Comparison of ENCODE assay signal across 17 cellular contexts in the genomic region with DNA sequence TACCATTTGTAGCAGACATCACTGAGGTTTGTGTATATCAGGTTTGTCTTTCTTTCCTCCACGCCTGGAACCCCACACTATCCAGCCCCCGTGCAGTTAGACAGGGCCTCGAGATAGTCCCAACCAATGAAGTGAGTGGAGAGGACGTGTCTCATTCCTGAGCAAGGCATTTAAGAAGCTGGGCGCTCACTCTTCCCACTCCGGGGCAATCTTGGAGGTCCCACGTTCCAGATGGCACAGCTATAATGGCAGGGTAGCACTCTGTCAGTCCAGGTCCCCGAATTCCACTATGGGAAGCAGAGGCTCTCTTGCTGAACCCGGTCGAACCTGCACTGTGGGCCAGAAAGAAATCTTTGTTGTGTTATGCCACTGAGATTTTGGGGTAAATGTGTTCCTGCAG. TPM values are rescaled to one million over a fixed set of nuclear protein-coding genes. Genes with fewer than 3 reads are reported as not detected.
A peak's percentile ranks its signal among the peaks of the same experiment; 100 is the strongest.
DNase-seq lines count a peak whose midpoint lies in the region; ATAC-seq and TF ChIP-seq lines count a peak whose summit lies in the region.
"Had no signal": no experiment of that assay in that cellular context is flagged by ENCODE, and none has a peak within 500 bp of the region (broad histone marks: within the 10 kb centered on the region; RNA-seq: fewer than 3 reads in every experiment).

No MANE protein-coding gene starts in this region.

- no peak for TF ChIP-seq CTCF in CD14-positive monocyte (IDR thresholded peaks at IDR 0.05)
- TF ChIP-seq CTCF in coronary artery (IDR thresholded peaks at IDR 0.05): no peak
- no peak for TF ChIP-seq CTCF in upper lobe of right lung (IDR thresholded peaks at IDR 0.05)

- H3K27me3 ChIP-seq in upper lobe of right lung: peaks cover 4% of the 10 kb centered on the region
- H3K27me3 ChIP-seq: BLaER1 treated with 17β-estradiol and CSF1 and Interleukin-3, amounts not matched to agents 10 nM and 100 nM had no signal

- no peak overlapping the region for H3K27ac Mint-ChIP-seq in CD14-positive monocyte
- H3K27ac Mint-ChIP-seq in activated CD4-positive, alpha-beta memory T cell treated with anti-CD3 and anti-CD28 coated beads, Interleukin-2, amount 10 ng/mL, durations not matched to agents 7 days and 5 days: no peak overlapping the region
- H3K27ac Mint-ChIP-seq: B cell; CD4-positive, CD25-positive, alpha-beta regulatory T cell; IgD-negative memory B cell had no signal

- H3K4me3 ChIP-seq in coronary artery: no peak overlapping the region
- H3K4me3 ChIP-seq in upper lobe of right lung: no peak overlapping the region
- H3K4me3 ChIP-seq: BLaER1 treated with 17β-estradiol and CSF1 and Interleukin-3, amounts not matched to agents 10 nM and 100 nM had no signal

- H3K9me3 ChIP-seq in upper lobe of right lung: no peaks in the 10 kb centered on the region
- H3K9me3 ChIP-seq: BLaER1 treated with 17β-estradiol and CSF1 and Interleukin-3, amounts not matched to agents 10 nM and 100 nM; Caco-2 had no signal

- intact Hi-C loops in CD14-positive monocyte (cut with micrococcal nuclease): no loop called here
- intact Hi-C loops in upper lobe of right lung (cut with DNase I): no loop called here

- H3K36me3 ChIP-seq in upper lobe of right lung: no peaks in the 10 kb centered on the region
- H3K36me3 ChIP-seq: BLaER1 treated with 17β-estradiol and CSF1 and Interleukin-3, amounts not matched to agents 10 nM and 100 nM had no signal

- peaks cover 6 to 10% (median 8%) of the 10 kb centered on the region in 3 donors for H3K27me3 Mint-ChIP-seq in CD14-positive monocyte (ENCODE audit: low read depth in 3 of 3)
- H3K27me3 Mint-ChIP-seq in activated CD4-positive, alpha-beta memory T cell treated with anti-CD3 and anti-CD28 coated beads, Interleukin-2, amount 10 ng/mL, durations not matched to agents 7 days and 5 days: peaks cover 16% of the 10 kb centered on the region

- no peaks in the 10 kb centered on the region for H3K9me3 Mint-ChIP-seq in CD14-positive monocyte
- no peaks in the 10 kb centered on the region for H3K9me3 Mint-ChIP-seq in activated CD4-positive, alpha-beta memory T cell treated with anti-CD3 and anti-CD28 coated beads, Interleukin-2, amount 10 ng/mL, durations not matched to agents 7 days and 5 days

- DNase-seq in CD14-positive monocyte (ENCODE audit: low spot score): peak; percentile 22
- peak; percentile 22 for DNase-seq in coronary artery (ENCODE audit: low spot score)
- DNase-seq in mesenteric fat pad (ENCODE audit: low spot score): peak; percentile 67
- peak; percentile 17 for DNase-seq in upper lobe of right lung
- no peak for DNase-seq in activated CD4-positive, alpha-beta memory T cell treated with anti-CD3 and anti-CD28 coated beads, Interleukin-2, amount 10 ng/mL, durations not matched to agents 7 days and 5 days
- DNase-seq: Caco-2; CD4-positive, CD25-positive, alpha-beta regulatory T cell; DMS79; GDM1; GOT3; H7 had no signal

- H3K27ac ChIP-seq in coronary artery (no peak overlapping the region), upper lobe of right lung (no peak overlapping the region)
- H3K27ac ChIP-seq: BLaER1 treated with 17β-estradiol and CSF1 and Interleukin-3, amounts not matched to agents 10 nM and 100 nM had no signal

- no peak overlapping the region for H3K4me3 Mint-ChIP-seq in CD14-positive monocyte
- H3K4me3 Mint-ChIP-seq in activated CD4-positive, alpha-beta memory T cell treated with anti-CD3 and anti-CD28 coated beads, Interleukin-2, amount 10 ng/mL, durations not matched to agents 7 days and 5 days: no peak overlapping the region
- H3K4me3 Mint-ChIP-seq: B cell; CD4-positive, CD25-positive, alpha-beta regulatory T cell; IgD-negative memory B cell had no signal

- POLR2A ChIA-PET in activated CD4-positive, alpha-beta memory T cell treated with anti-CD3 and anti-CD28 coated beads, Interleukin-2, amount 10 ng/mL, durations not matched to agents 7 days and 5 days (lab: Charles Lee): no interaction called here

- ATAC-seq in upper lobe of right lung (no peak), GM18873 (IDR thresholded peaks at IDR 0.05; ENCODE audit: low FRiP score, unreplicated experiment) (no peak)

- H3K4me1 Mint-ChIP-seq in CD14-positive monocyte: no peaks in the 10 kb centered on the region
- no peaks in the 10 kb centered on the region for H3K4me1 Mint-ChIP-seq in activated CD4-positive, alpha-beta memory T cell treated with anti-CD3 and anti-CD28 coated beads, Interleukin-2, amount 10 ng/mL, durations not matched to agents 7 days and 5 days
- H3K4me1 Mint-ChIP-seq: B cell; CD4-positive, CD25-positive, alpha-beta regulatory T cell; IgD-negative memory B cell had no signal

- CTCF ChIA-PET in activated CD4-positive, alpha-beta memory T cell treated with anti-CD3 and anti-CD28 coated beads, Interleukin-2, amount 10 ng/mL, durations not matched to agents 7 days and 5 days (lab: Charles Lee): interaction anchor here (1.5 kb wide), 1 partner anchor 13 kb away, joined by 5 read pairs; no protein-coding TSS in a partner anchor

- no peaks in the 10 kb centered on the region for H3K36me3 Mint-ChIP-seq in CD14-positive monocyte
- no peaks in the 10 kb centered on the region for H3K36me3 Mint-ChIP-seq in activated CD4-positive, alpha-beta memory T cell treated with anti-CD3 and anti-CD28 coated beads, Interleukin-2, amount 10 ng/mL, durations not matched to agents 7 days and 5 days (ENCODE audit: low read depth)
- H3K36me3 Mint-ChIP-seq: CD4-positive, CD25-positive, alpha-beta regulatory T cell; IgD-negative memory B cell had no signal

- no peaks in the 10 kb centered on the region for H3K4me1 ChIP-seq in upper lobe of right lung
- H3K4me1 ChIP-seq: BLaER1 treated with 17β-estradiol and CSF1 and Interleukin-3, amounts not matched to agents 10 nM and 100 nM; Caco-2 had no signal

RNA-seq across cellular contexts. Expression of a gene that starts 57.3 kb away (rescaled TPM):
- polyA plus RNA-seq in CD14-positive monocyte: 100 to 1,000 TPM; 270 to 447 TPM
- total RNA-seq in mesenteric fat pad (82.0 TPM), upper lobe of right lung (202 TPM)
- total RNA-seq in activated CD4-positive, alpha-beta memory T cell treated with anti-CD3 and anti-CD28 coated beads, Interleukin-2, amount 10 ng/mL, durations not matched to agents 7 days and 5 days: under 1 TPM; 0.43 TPM
- total RNA-seq: A172, Daoy had no signal

Comparison
In these comparisons a context has a peak if more than half of its experiments do, and no peak if none do; other contexts are left out.
1. RNA of a gene that starts 57.3 kb away (total RNA-seq): 202 TPM in upper lobe of right lung (single experiment) and 82.0 TPM in mesenteric fat pad (single experiment); 0.43 TPM in activated CD4-positive, alpha-beta memory T cell treated with anti-CD3 and anti-CD28 coated beads, Interleukin-2, amount 10 ng/mL, durations not matched to agents 7 days and 5 days; every median in the first group is over 10 times any median in the second.